ENCODE assay signal across 1 cellular context in genomic region chr17:17738901-17739300, GRCh38.
TF ChIP-seq lines count a peak whose summit lies in the region.

No MANE protein-coding gene starts in this region.

TF ChIP-seq in endothelial cell of umbilical vein, 7 proteins besides CTCF, POLR2A, EP300 and RAD21 (continued from another document):
- TF ChIP-seq MAX (IDR thresholded peaks at IDR 0.05; ENCODE audit: insufficient read depth, insufficient read length) (no peak), POLR2AphosphoS5 (IDR thresholded peaks at IDR 0.05; ENCODE audit: insufficient read depth, low read depth, low read length) (no peak), FOS (IDR thresholded peaks at IDR 0.05; ENCODE audit: borderline replicate concordance, insufficient read depth, low read length) (no peak), EZH2 (IDR thresholded peaks at IDR 0.05; ENCODE audit: borderline replicate concordance, low read depth, low read length, severe bottlenecking) (no peak), JUN (IDR thresholded peaks at IDR 0.05; ENCODE audit: borderline replicate concordance, insufficient read depth, insufficient read length, low read depth) (no peak), GATA2 (IDR thresholded peaks at IDR 0.05; ENCODE audit: insufficient read depth, insufficient read length, low read depth, low read length) (no peak)
TF ChIP-seq in endothelial cell of umbilical vein: peak in this region for 0.
